30 cellular contexts compared by ENCODE assay signal in genomic region chr7:115522174-115522573, GRCh38.
"Had no signal": no experiment of that assay in that cellular context is flagged by ENCODE, and none has a peak within 500 bp of the region (broad histone marks: within the 10 kb centered on the region; RNA-seq: fewer than 3 reads in every experiment).

No MANE protein-coding gene starts in this region.

- H3K4me3 ChIP-seq: ascending aorta, breast epithelium, cardiac muscle cell, colonic mucosa, esophagus muscularis mucosa, gastroesophageal sphincter had no signal

- H3K9me3 ChIP-seq: colonic mucosa had no signal

- H3K27me3 Mint-ChIP-seq: activated CD4-positive, alpha-beta memory T cell treated with anti-CD3 and anti-CD28 coated beads for 36 hours; activated CD4-positive, alpha-beta T cell treated with anti-CD3 and anti-CD28 coated beads for 36 hours; activated CD4-positive, alpha-beta T cell treated with anti-CD3 and anti-CD28 coated beads, Interleukin-2, amount 10 ng/mL, durations not matched to agents 24 days and 14 days; activated CD8-positive, alpha-beta memory T cell treated with anti-CD3 and anti-CD28 coated beads, Interleukin-2, amount 10 ng/mL, durations not matched to agents 7 days and 5 days; activated naive CD4-positive, alpha-beta T cell treated with anti-CD3 and anti-CD28 coated beads, Interleukin-2, amount 10 ng/mL, durations not matched to agents 7 days and 5 days; activated naive CD8-positive, alpha-beta T cell treated with anti-CD3 and anti-CD28 coated beads, Interleukin-2, amount 10 ng/mL, durations not matched to agents 7 days and 5 days had no signal

- ATAC-seq: activated CD4-positive, alpha-beta T cell treated with anti-CD3 and anti-CD28 coated beads for 36 hours; activated CD8-positive, alpha-beta memory T cell treated with anti-CD3 and anti-CD28 coated beads, Interleukin-2, amount 10 ng/mL, durations not matched to agents 7 days and 5 days; activated CD8-positive, alpha-beta T cell treated with anti-CD3 and anti-CD28 coated beads, Interleukin-2, amount 10 ng/mL, durations not matched to agents 7 days and 5 days; activated naive CD4-positive, alpha-beta T cell treated with anti-CD3 and anti-CD28 coated beads, Interleukin-2, amount 50 U/mL, for 72 hours; gastroesophageal sphincter had no signal

- DNase-seq: activated CD4-positive, alpha-beta memory T cell treated with anti-CD3 and anti-CD28 coated beads for 36 hours; activated CD4-positive, alpha-beta T cell treated with anti-CD3 and anti-CD28 coated beads for 36 hours; activated CD4-positive, alpha-beta T cell treated with anti-CD3 and anti-CD28 coated beads, Interleukin-2, amount 10 ng/mL, durations not matched to agents 24 days and 14 days; activated CD4-positive, CD25-positive, alpha-beta regulatory T cell; activated CD4-positive, CD25-positive, alpha-beta regulatory T cell treated with anti-CD3 and anti-CD28 coated beads, Interleukin-2, amount 50 U/mL, for 72 hours; activated CD8-positive, alpha-beta memory T cell treated with anti-CD3 and anti-CD28 coated beads, Interleukin-2, amount 10 ng/mL, durations not matched to agents 7 days and 5 days; activated CD8-positive, alpha-beta memory T cell treated with anti-CD3 and anti-CD28 coated beads, Interleukin-2, amount 50 U/mL, for 4 hours; activated CD8-positive, alpha-beta T cell treated with anti-CD3 and anti-CD28 coated beads, Interleukin-2, amount 10 ng/mL, durations not matched to agents 7 days and 5 days; activated gamma-delta T cell; activated naive CD4-positive, alpha-beta T cell; activated naive CD4-positive, alpha-beta T cell treated with anti-CD3 and anti-CD28 coated beads, Interleukin-2, amount 10 ng/mL, durations not matched to agents 7 days and 5 days; activated naive CD8-positive, alpha-beta T cell treated with anti-CD3 and anti-CD28 coated beads, Interleukin-2, amount 10 ng/mL, durations not matched to agents 7 days and 5 days; activated T-cell treated with anti-CD3 and anti-CD28 coated beads, Interleukin-2, amount 50 U/mL, for 1 hour; activated T-cell treated with anti-CD3 and anti-CD28 coated beads, Interleukin-2, amount 50 U/mL, for 48 hours; central memory CD4-positive, alpha-beta T cell; cerebellar nuclear complex; colonic mucosa; effector memory CD4-positive, alpha-beta T cell; endodermal cell; erythroblast; foreskin melanocyte; T-helper 2 cell had no signal

- H3K9me3 Mint-ChIP-seq: activated CD4-positive, alpha-beta T cell treated with anti-CD3 and anti-CD28 coated beads, Interleukin-2, amount 10 ng/mL, durations not matched to agents 24 days and 14 days; activated T-helper 1 cell treated with anti-CD3 and anti-CD28 coated beads, Interleukin-12 subunit alpha, Interleukin-12 subunit beta, Interleukin-2, Interleukin-4 antibody, amounts not matched to agents 30 ng/mL and 10 ng/mL and 1 ng/mL, durations not matched to agents 14 hours and 24 hours and 36 hours had no signal

- H3K4me3 Mint-ChIP-seq: activated CD4-positive, alpha-beta memory T cell treated with anti-CD3 and anti-CD28 coated beads for 36 hours; activated CD4-positive, alpha-beta T cell treated with anti-CD3 and anti-CD28 coated beads for 36 hours; activated CD4-positive, alpha-beta T cell treated with anti-CD3 and anti-CD28 coated beads, Interleukin-2, amount 10 ng/mL, durations not matched to agents 24 days and 14 days; activated CD8-positive, alpha-beta memory T cell treated with anti-CD3 and anti-CD28 coated beads, Interleukin-2, amount 10 ng/mL, durations not matched to agents 7 days and 5 days; activated CD8-positive, alpha-beta T cell treated with anti-CD3 and anti-CD28 coated beads, Interleukin-2, amount 10 ng/mL, durations not matched to agents 7 days and 5 days; activated naive CD4-positive, alpha-beta T cell treated with anti-CD3 and anti-CD28 coated beads, Interleukin-2, amount 10 ng/mL, durations not matched to agents 7 days and 5 days; activated naive CD8-positive, alpha-beta T cell treated with anti-CD3 and anti-CD28 coated beads, Interleukin-2, amount 10 ng/mL, durations not matched to agents 7 days and 5 days; activated T-helper 1 cell treated with anti-CD3 and anti-CD28 coated beads, Interleukin-12 subunit alpha, Interleukin-12 subunit beta, Interleukin-2, Interleukin-4 antibody, amounts not matched to agents 30 ng/mL and 10 ng/mL and 1 ng/mL, durations not matched to agents 14 hours and 24 hours and 36 hours; brain; endodermal cell had no signal

- H3K36me3 ChIP-seq: ascending aorta, breast epithelium, cardiac muscle cell, colonic mucosa, esophagus muscularis mucosa, gastroesophageal sphincter had no signal

- H3K27ac Mint-ChIP-seq: activated CD4-positive, alpha-beta memory T cell treated with anti-CD3 and anti-CD28 coated beads for 36 hours; activated CD4-positive, alpha-beta T cell treated with anti-CD3 and anti-CD28 coated beads for 36 hours; activated CD4-positive, alpha-beta T cell treated with anti-CD3 and anti-CD28 coated beads, Interleukin-2, amount 10 ng/mL, durations not matched to agents 24 days and 14 days; activated CD8-positive, alpha-beta memory T cell treated with anti-CD3 and anti-CD28 coated beads, Interleukin-2, amount 10 ng/mL, durations not matched to agents 7 days and 5 days; activated CD8-positive, alpha-beta T cell treated with anti-CD3 and anti-CD28 coated beads, Interleukin-2, amount 10 ng/mL, durations not matched to agents 7 days and 5 days; activated naive CD4-positive, alpha-beta T cell treated with anti-CD3 and anti-CD28 coated beads, Interleukin-2, amount 10 ng/mL, durations not matched to agents 7 days and 5 days; activated naive CD4-positive, alpha-beta T cell treated with anti-CD3 and anti-CD28 coated beads, Interleukin-2, amount 50 U/mL, for 72 hours; activated naive CD8-positive, alpha-beta T cell treated with anti-CD3 and anti-CD28 coated beads, Interleukin-2, amount 10 ng/mL, durations not matched to agents 7 days and 5 days; activated T-helper 1 cell treated with anti-CD3 and anti-CD28 coated beads, Interleukin-12 subunit alpha, Interleukin-12 subunit beta, Interleukin-2, Interleukin-4 antibody, amounts not matched to agents 30 ng/mL and 10 ng/mL and 1 ng/mL, durations not matched to agents 14 hours and 24 hours and 36 hours; brain; endodermal cell had no signal

- H3K4me1 ChIP-seq: ascending aorta, breast epithelium, colonic mucosa, esophagus muscularis mucosa, gastroesophageal sphincter had no signal

- H3K27me3 ChIP-seq: ascending aorta, breast epithelium, cardiac muscle cell, colonic mucosa, esophagus muscularis mucosa, gastroesophageal sphincter had no signal

- H3K36me3 Mint-ChIP-seq: activated CD4-positive, alpha-beta memory T cell treated with anti-CD3 and anti-CD28 coated beads for 36 hours; activated CD8-positive, alpha-beta memory T cell treated with anti-CD3 and anti-CD28 coated beads, Interleukin-2, amount 10 ng/mL, durations not matched to agents 7 days and 5 days; activated naive CD4-positive, alpha-beta T cell treated with anti-CD3 and anti-CD28 coated beads, Interleukin-2, amount 10 ng/mL, durations not matched to agents 7 days and 5 days; activated naive CD4-positive, alpha-beta T cell treated with anti-CD3 and anti-CD28 coated beads, Interleukin-2, amount 50 U/mL, for 72 hours; activated naive CD8-positive, alpha-beta T cell treated with anti-CD3 and anti-CD28 coated beads, Interleukin-2, amount 10 ng/mL, durations not matched to agents 7 days and 5 days; brain had no signal

- H3K27ac ChIP-seq: ascending aorta, breast epithelium, cardiac muscle cell, colonic mucosa, esophagus muscularis mucosa, gastroesophageal sphincter had no signal

- H3K4me1 Mint-ChIP-seq: activated CD4-positive, alpha-beta T cell treated with anti-CD3 and anti-CD28 coated beads for 36 hours; activated CD4-positive, alpha-beta T cell treated with anti-CD3 and anti-CD28 coated beads, Interleukin-2, amount 10 ng/mL, durations not matched to agents 24 days and 14 days; activated CD8-positive, alpha-beta memory T cell treated with anti-CD3 and anti-CD28 coated beads, Interleukin-2, amount 10 ng/mL, durations not matched to agents 7 days and 5 days; activated naive CD4-positive, alpha-beta T cell treated with anti-CD3 and anti-CD28 coated beads, Interleukin-2, amount 10 ng/mL, durations not matched to agents 7 days and 5 days; activated naive CD8-positive, alpha-beta T cell treated with anti-CD3 and anti-CD28 coated beads, Interleukin-2, amount 10 ng/mL, durations not matched to agents 7 days and 5 days; brain had no signal
